In genomic region chr21:42566524-42567180, GRCh38 we compare ENCODE assay signal across 1 cellular context.
TF ChIP-seq lines count a peak whose summit lies in the region.

No MANE protein-coding gene starts in this region.

TF ChIP-seq in WTC11, 78 proteins besides CTCF, POLR2A, EP300 and RAD21 (continued from another document):
- TF ChIP-seq, protein P1, sequence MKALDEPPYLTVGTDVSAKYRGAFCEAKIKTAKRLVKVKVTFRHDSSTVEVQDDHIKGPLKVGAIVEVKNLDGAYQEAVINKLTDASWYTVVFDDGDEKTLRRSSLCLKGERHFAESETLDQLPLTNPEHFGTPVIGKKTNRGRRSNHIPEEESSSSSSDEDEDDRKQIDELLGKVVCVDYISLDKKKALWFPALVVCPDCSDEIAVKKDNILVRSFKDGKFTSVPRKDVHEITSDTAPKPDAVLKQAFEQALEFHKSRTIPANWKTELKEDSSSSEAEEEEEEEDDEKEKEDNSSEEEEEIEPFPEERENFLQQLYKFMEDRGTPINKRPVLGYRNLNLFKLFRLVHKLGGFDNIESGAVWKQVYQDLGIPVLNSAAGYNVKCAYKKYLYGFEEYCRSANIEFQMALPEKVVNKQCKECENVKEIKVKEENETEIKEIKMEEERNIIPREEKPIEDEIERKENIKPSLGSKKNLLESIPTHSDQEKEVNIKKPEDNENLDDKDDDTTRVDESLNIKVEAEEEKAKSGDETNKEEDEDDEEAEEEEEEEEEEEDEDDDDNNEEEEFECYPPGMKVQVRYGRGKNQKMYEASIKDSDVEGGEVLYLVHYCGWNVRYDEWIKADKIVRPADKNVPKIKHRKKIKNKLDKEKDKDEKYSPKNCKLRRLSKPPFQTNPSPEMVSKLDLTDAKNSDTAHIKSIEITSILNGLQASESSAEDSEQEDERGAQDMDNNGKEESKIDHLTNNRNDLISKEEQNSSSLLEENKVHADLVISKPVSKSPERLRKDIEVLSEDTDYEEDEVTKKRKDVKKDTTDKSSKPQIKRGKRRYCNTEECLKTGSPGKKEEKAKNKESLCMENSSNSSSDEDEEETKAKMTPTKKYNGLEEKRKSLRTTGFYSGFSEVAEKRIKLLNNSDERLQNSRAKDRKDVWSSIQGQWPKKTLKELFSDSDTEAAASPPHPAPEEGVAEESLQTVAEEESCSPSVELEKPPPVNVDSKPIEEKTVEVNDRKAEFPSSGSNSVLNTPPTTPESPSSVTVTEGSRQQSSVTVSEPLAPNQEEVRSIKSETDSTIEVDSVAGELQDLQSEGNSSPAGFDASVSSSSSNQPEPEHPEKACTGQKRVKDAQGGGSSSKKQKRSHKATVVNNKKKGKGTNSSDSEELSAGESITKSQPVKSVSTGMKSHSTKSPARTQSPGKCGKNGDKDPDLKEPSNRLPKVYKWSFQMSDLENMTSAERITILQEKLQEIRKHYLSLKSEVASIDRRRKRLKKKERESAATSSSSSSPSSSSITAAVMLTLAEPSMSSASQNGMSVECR (CRISPR knock-in tag; IDR thresholded peaks at IDR 0.05; ENCODE audit: borderline replicate concordance) = no peak
- TF ChIP-seq, protein P2, sequence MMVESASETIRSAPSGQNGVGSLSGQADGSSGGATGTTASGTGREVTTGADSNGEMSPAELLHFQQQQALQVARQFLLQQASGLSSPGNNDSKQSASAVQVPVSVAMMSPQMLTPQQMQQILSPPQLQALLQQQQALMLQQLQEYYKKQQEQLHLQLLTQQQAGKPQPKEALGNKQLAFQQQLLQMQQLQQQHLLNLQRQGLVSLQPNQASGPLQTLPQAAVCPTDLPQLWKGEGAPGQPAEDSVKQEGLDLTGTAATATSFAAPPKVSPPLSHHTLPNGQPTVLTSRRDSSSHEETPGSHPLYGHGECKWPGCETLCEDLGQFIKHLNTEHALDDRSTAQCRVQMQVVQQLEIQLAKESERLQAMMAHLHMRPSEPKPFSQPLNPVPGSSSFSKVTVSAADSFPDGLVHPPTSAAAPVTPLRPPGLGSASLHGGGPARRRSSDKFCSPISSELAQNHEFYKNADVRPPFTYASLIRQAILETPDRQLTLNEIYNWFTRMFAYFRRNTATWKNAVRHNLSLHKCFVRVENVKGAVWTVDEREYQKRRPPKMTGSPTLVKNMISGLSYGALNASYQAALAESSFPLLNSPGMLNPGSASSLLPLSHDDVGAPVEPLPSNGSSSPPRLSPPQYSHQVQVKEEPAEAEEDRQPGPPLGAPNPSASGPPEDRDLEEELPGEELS (CRISPR knock-in tag; IDR thresholded peaks at IDR 0.05) = no peak
- TF ChIP-seq JAZF1 (CRISPR knock-in tag; IDR thresholded peaks at IDR 0.05) (no peak), ELF4 (CRISPR knock-in tag; IDR thresholded peaks at IDR 0.05; ENCODE audit: low read depth) (no peak), ZSCAN18 (CRISPR knock-in tag; IDR thresholded peaks at IDR 0.05) (no peak), GABPB1 (CRISPR knock-in tag; IDR thresholded peaks at IDR 0.05) (no peak), TP53 (CRISPR knock-in tag; IDR thresholded peaks at IDR 0.05) (no peak)
